In genomic region chr6:87393026-87393622, GRCh38 we compare ENCODE assay signal across 8 cellular contexts. TPM values are rescaled to one million over a fixed set of nuclear protein-coding genes. Genes with fewer than 3 reads are reported as not detected.
DNase-seq lines count a peak whose midpoint lies in the region; ATAC-seq, FAIRE-seq and TF ChIP-seq lines count a peak whose summit lies in the region.

No MANE protein-coding gene starts in this region.

- no peaks in the 10 kb centered on the region for H4K20me1 ChIP-seq in keratinocyte (ENCODE audit: control insufficient read depth, extremely low read depth, insufficient read depth, low read length)

- H3K36me3 ChIP-seq in keratinocyte (ENCODE audit: control insufficient read depth in 2 of 2, extremely low read depth in 1 of 2, insufficient read depth in 2 of 2, low read length in 2 of 2) = no peaks in the 10 kb centered on the region

- no peaks in the 10 kb centered on the region for H3K9me3 ChIP-seq in keratinocyte (ENCODE audit: control insufficient read depth, low read depth, low read length)

- no peak overlapping the region for H3K9ac ChIP-seq in keratinocyte (ENCODE audit: control insufficient read depth, extremely low read depth, insufficient read depth, low read length)

- no peaks in the 10 kb centered on the region for H3K9me1 ChIP-seq in keratinocyte (ENCODE audit: control insufficient read depth, extremely low read depth, insufficient read depth, low read length)

- no peak overlapping the region for H3K27ac ChIP-seq in keratinocyte (ENCODE audit: control insufficient read depth, insufficient read depth, low read length)

- dilution Hi-C loops in keratinocyte (cut with MboI; ENCODE audit: extremely low pct_ligation_motif_present, low sequenced_read_pairs) = no loop called here

- H3K27me3 ChIP-seq in keratinocyte (ENCODE audit: control insufficient read depth, extremely low read depth, insufficient read depth, low read length) = no peaks in the 10 kb centered on the region

- no peak overlapping the region for H3K4me2 ChIP-seq in keratinocyte (ENCODE audit: control insufficient read depth, extremely low read depth, insufficient read depth, low read depth, low read length)

- ATAC-seq in HG02571 (IDR thresholded peaks at IDR 0.05; ENCODE audit: unreplicated experiment) = peak; percentile 71

- no peaks in the 10 kb centered on the region for H3K4me1 ChIP-seq in keratinocyte (ENCODE audit: control insufficient read depth, extremely low read depth, insufficient read depth, low read length)

- H3K79me2 ChIP-seq in keratinocyte (ENCODE audit: control insufficient read depth, insufficient read depth, low read length) = no peaks in the 10 kb centered on the region

- peak; percentile 60 for DNase-seq in activated CD8-positive, alpha-beta memory T cell treated with anti-CD3 and anti-CD28 coated beads for 24 hours
- no peak for DNase-seq in activated CD8-positive, alpha-beta memory T cell treated with anti-CD3 and anti-CD28 coated beads, Interleukin-2, amount 50 U/mL, for 48 hours
- DNase-seq in MV-4-11 (lab: John Stamatoyannopoulos, UW) = peak; percentile 75
- peak; percentile 47 for DNase-seq in SHP77 treated with DMSO at 0.1 percent for 48 hours (lab: John Stamatoyannopoulos, UW)
- DNase-seq in brain pericyte (ENCODE audit: low read depth, low spot score) = peak; percentile 37
- DNase-seq in keratinocyte (ENCODE audit: low read depth, low spot score) = peak; percentile 26
- DNase-seq in stimulated activated CD4-positive, alpha-beta T cell treated with anti-CD3 and anti-CD28 coated beads, Interleukin-4, amount 100 ng/mL, for 24 hours = peak; percentile 48

- H2AFZ ChIP-seq in keratinocyte (ENCODE audit: control insufficient read depth, low read length) = no peak overlapping the region

- no peak overlapping the region for H3K4me3 ChIP-seq in keratinocyte (ENCODE audit: control insufficient read depth in 2 of 3, extremely low read depth in 1 of 3, insufficient read depth in 2 of 3, low read depth in 1 of 3, low read length in 3 of 3)

- peak; percentile 65 for FAIRE-seq in keratinocyte (lab: Jason Lieb, UNC)

- peak in 2 of 3 experiments; percentile 47 to 58 for TF ChIP-seq CTCF in keratinocyte (optimal IDR thresholded peaks at IDR 0.05 in 1 of 3, IDR thresholded peaks at IDR 0.05 in 1 of 3, conservative IDR thresholded peaks at IDR 0.05 in 1 of 3; ENCODE audit: extremely low read depth in 1 of 3, insufficient read depth in 2 of 3, low read length in 3 of 3)

RNA-seq across cellular contexts. Expression of gene CFAP206, which starts 14.6 kb away (rescaled TPM):
- 0.18 to 0.63 TPM (median 0.44 TPM) in 3 replicates for polyA plus RNA-seq in keratinocyte
- 0.39 TPM for polyA plus RNA-seq in keratinocyte (2011; ENCODE audit: low read depth)
- 0.65 and 0.88 TPM in 2 replicates for polyA plus RNA-seq in keratinocyte (2011; cell fraction: cytosol; rRNA removed)
- polyA plus RNA-seq in keratinocyte (2011; cell fraction: nucleus; rRNA removed) = 0.89 and 1.3 TPM in 2 replicates
- 0.26 and 0.35 TPM in 2 replicates for polyA plus RNA-seq in keratinocyte (2012; ENCODE audit: low replicate concordance)
- polyA minus RNA-seq in keratinocyte = 0.63 to 0.80 TPM in 2 of 3 replicates, not detected in the other
- polyA minus RNA-seq in keratinocyte (2011; cell fraction: cytosol; rRNA and poly(A)+ RNA removed) = not detected
- 0.42 and 2.0 TPM in 2 replicates for polyA minus RNA-seq in keratinocyte (2011; cell fraction: nucleus; rRNA and poly(A)+ RNA removed)

RNA-seq across cellular contexts. Expression of gene C6orf163, which starts 48.5 kb away (rescaled TPM):
- 0.19 to 0.83 TPM (median 0.53 TPM) in 3 replicates for polyA plus RNA-seq in keratinocyte
- polyA plus RNA-seq in keratinocyte (2011; ENCODE audit: low read depth) = 0.80 TPM
- polyA plus RNA-seq in keratinocyte (2011; cell fraction: cytosol; rRNA removed) = 0.12 and 0.16 TPM in 2 replicates
- polyA plus RNA-seq in keratinocyte (2011; cell fraction: nucleus; rRNA removed) = 3.0 and 3.1 TPM in 2 replicates
- polyA plus RNA-seq in keratinocyte (2012; ENCODE audit: low replicate concordance) = 0.13 and 0.51 TPM in 2 replicates
- 0.26 to 2.7 TPM (median 0.92 TPM) in 3 replicates for polyA minus RNA-seq in keratinocyte
- polyA minus RNA-seq in keratinocyte (2011; cell fraction: cytosol; rRNA and poly(A)+ RNA removed) = not detected
- 3.2 and 7.4 TPM in 2 replicates for polyA minus RNA-seq in keratinocyte (2011; cell fraction: nucleus; rRNA and poly(A)+ RNA removed)
